ENCODE assay signal across 10 cellular contexts in genomic region chr1:2135425-2135824, GRCh38. TPM values are rescaled to one million over a fixed set of nuclear protein-coding genes. Genes with fewer than 3 reads are reported as not detected.
A peak's percentile ranks its signal among the peaks of the same experiment; 100 is the strongest.
DNase-seq lines count a peak whose midpoint lies in the region; ATAC-seq and TF ChIP-seq lines count a peak whose summit lies in the region.
"Had no signal": no experiment of that assay in that cellular context is flagged by ENCODE, and none has a peak within 500 bp of the region (broad histone marks: within the 10 kb centered on the region; RNA-seq: fewer than 3 reads in every experiment).

No MANE protein-coding gene starts in this region.

- H3K36me3 ChIP-seq in ectodermal cell (ENCODE audit: control insufficient read depth, insufficient read depth, low read length) (no peaks in the 10 kb centered on the region), mesodermal cell (ENCODE audit: control insufficient read depth, insufficient read depth, low read length) (no peaks in the 10 kb centered on the region), upper lobe of right lung (no peaks in the 10 kb centered on the region)

- H3K27me3 ChIP-seq in ectodermal cell (ENCODE audit: control insufficient read depth, insufficient read depth, low read length, poor library complexity, severe bottlenecking) = no peaks in the 10 kb centered on the region
- H3K27me3 ChIP-seq in upper lobe of right lung = no peaks in the 10 kb centered on the region

- in situ Hi-C loops in G401 (cut with HindIII; ENCODE audit: low sequenced_read_pairs) = no loop called here

- intact Hi-C loops in upper lobe of right lung (cut with DNase I) = no loop called here

- H3K4me3 ChIP-seq in ectodermal cell (ENCODE audit: insufficient read depth, low read depth, low read length) = no peak overlapping the region
- no peak overlapping the region for H3K4me3 ChIP-seq in mesodermal cell (ENCODE audit: extremely low read depth, insufficient read depth, low read length, poor library complexity, severe bottlenecking)
- H3K4me3 ChIP-seq in upper lobe of right lung = no peak overlapping the region

- ATAC-seq in upper lobe of right lung (peak; percentile 57), HG02870 (IDR thresholded peaks at IDR 0.05; ENCODE audit: unreplicated experiment) (no peak)

- H3K4me1 ChIP-seq in ectodermal cell (ENCODE audit: control insufficient read depth, insufficient read depth, low read length) = peaks cover 41% of the 10 kb centered on the region
- H3K4me1 ChIP-seq in mesodermal cell (ENCODE audit: control insufficient read depth, insufficient read depth, low read length, poor library complexity, severe bottlenecking) = peaks cover 34% of the 10 kb centered on the region
- H3K4me1 ChIP-seq in upper lobe of right lung = peaks cover 49% of the 10 kb centered on the region

- peak overlapping the region; percentile 71 for H3K27ac ChIP-seq in ectodermal cell (ENCODE audit: insufficient read depth, low read depth, low read length, poor library complexity, severe bottlenecking)
- H3K27ac ChIP-seq in mesodermal cell (ENCODE audit: low read depth, low read length, severe bottlenecking) = peak overlapping the region; percentile 93
- H3K27ac ChIP-seq in upper lobe of right lung = peak overlapping the region; percentile 88

- DNase-seq in NCI-H345 (lab: John Stamatoyannopoulos, UW) (peak; percentile 3), NCI-H345 treated with DMSO at 0.1 percent for 48 hours (lab: John Stamatoyannopoulos, UW; ENCODE audit: unreplicated experiment) (no peak), upper lobe of right lung (peak; percentile 91), G401 (ENCODE audit: low spot score) (no peak), NK-92 (lab: John Stamatoyannopoulos, UW; ENCODE audit: unreplicated experiment) (no peak)
- DNase-seq: naive B cell, NCI-H2107 had no signal

- TF ChIP-seq CTCF in upper lobe of right lung (IDR thresholded peaks at IDR 0.05) = no peak

- WGBS in ectodermal cell, 2 experiments = 82 to 84% methylated on average over 15 of the region's 15 CpGs
- WGBS in mesodermal cell (ENCODE audit: insufficient coverage in 2 of 2), 2 experiments = 69 to 75% methylated on average over 11 to 13 of the region's 15 CpGs

- no peaks in the 10 kb centered on the region for H3K9me3 ChIP-seq in ectodermal cell (ENCODE audit: control insufficient read depth, low read length)
- no peaks in the 10 kb centered on the region for H3K9me3 ChIP-seq in mesodermal cell (ENCODE audit: control insufficient read depth, low read length)
- H3K9me3 ChIP-seq in upper lobe of right lung = no peaks in the 10 kb centered on the region

RNA-seq across cellular contexts. Expression of gene FAAP20, which starts 59.1 kb away (rescaled TPM):
- polyA plus RNA-seq in ectodermal cell (2013, experiment 1 of 4) = 98.8 TPM
- 98.2 TPM for polyA plus RNA-seq in ectodermal cell (2013, experiment 2 of 4)
- polyA plus RNA-seq in ectodermal cell (2013, experiment 3 of 4) = 98.2 TPM
- polyA plus RNA-seq in ectodermal cell (2013, experiment 4 of 4) = 102 TPM
- 106 TPM for polyA plus RNA-seq in mesodermal cell (2013, experiment 1 of 2)
- 81.5 TPM for polyA plus RNA-seq in mesodermal cell (2013, experiment 2 of 2)
- 55.3 TPM for total RNA-seq in upper lobe of right lung
- 79.9 and 105 TPM in 2 replicates for total RNA-seq in G401 (2014; rRNA removed; shearing (Covaris generic))

Comparison
In these comparisons a context has a peak if more than half of its experiments do, and no peak if none do; other contexts are left out.
1. DNase-seq: peak in NCI-H345 (single experiment) and upper lobe of right lung (single experiment); none in NCI-H345 treated with DMSO at 0.1 percent for 48 hours (single experiment), G401 (single experiment) and NK-92 (single experiment).
2. Peak in every context shown above with its lines, with median percentiles within 50 percentile points of each other: H3K27ac ChIP-seq.